ENCODE assay signal across 8 cellular contexts in the genomic region with DNA sequence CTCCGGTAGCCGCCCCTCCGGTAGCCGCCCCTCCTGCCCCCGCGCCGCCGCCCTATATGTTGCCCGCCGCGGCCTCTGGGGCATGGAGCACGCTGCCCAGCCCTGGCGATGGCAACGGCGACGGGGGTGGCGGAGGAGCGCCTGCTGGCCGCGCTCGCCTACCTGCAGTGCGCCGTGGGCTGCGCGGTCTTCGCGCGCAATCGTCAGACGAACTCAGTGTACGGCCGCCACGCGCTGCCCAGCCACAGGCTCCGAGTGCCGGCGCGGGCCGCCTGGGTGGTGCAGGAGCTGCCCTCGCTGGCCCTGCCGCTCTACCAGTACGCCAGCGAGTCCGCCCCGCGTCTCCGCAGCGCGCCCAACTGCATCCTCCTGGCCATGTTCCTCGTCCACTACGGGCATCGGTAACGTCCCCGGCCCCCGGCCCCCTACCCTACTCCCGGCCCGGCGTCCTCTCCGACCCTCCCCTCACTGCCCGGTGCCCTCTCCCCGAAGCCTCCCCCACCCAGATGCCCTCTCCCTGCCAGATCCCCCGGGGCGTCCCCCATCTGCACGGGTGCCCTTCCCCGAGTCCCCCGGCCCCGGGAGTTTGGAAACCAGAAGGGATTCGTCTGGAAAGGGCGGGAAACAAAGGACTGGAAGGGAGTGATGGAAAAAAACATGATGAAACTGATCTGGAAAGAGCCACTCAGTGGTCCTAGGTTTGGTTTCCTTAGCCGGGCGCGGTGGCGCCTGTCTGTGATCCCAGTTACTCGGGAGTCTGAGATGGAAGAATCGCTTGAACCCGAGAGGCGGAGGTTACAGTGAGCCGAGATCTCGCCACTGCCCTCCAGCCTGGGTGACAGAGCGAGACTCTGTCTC. TPM values are rescaled to one million over a fixed set of nuclear protein-coding genes. Genes with fewer than 3 reads are reported as not detected.
DNase-seq lines count a peak whose midpoint lies in the region; ATAC-seq, FAIRE-seq and TF ChIP-seq lines count a peak whose summit lies in the region.

No MANE protein-coding gene starts in this region.

- CTCF ChIA-PET in T-cell (lab: Charles Lee): interaction anchor here (0.8 to 1.5 kb wide), 6 partner anchors 79 to 1212 kb away, joined by 3 to 7 read pairs (median 4); a partner anchor contains a TSS

- H3K4me1 Mint-ChIP-seq in T-cell: peaks cover 46 to 53% (median 47%) of the 10 kb centered on the region in 3 donors

- H3K9ac ChIP-seq in mucosa of stomach (ENCODE audit: low read length): peak overlapping the region; percentile 56

- DNase-seq in NK-92 treated with Interleukin-12 subunit alpha and Interleukin-12 subunit beta, amount 100 ng/mL, for 24 hours (lab: John Stamatoyannopoulos, UW): peak; percentile 67
- no peak for DNase-seq in NK-92 (lab: John Stamatoyannopoulos, UW; ENCODE audit: unreplicated experiment)
- peak; percentile 16 for DNase-seq in HPDE6-E6E7 (ENCODE audit: extremely low spot score)
- DNase-seq in T-cell: peak in 4 of 34 experiments; percentile 2 to 15 (median 8)
- peak; percentile 37 to 50 for DNase-seq in erythroblast (lab: John Stamatoyannopoulos, UW)
- no peak for DNase-seq in frontal cortex (ENCODE audit: low spot score in 2 of 2)

- peaks cover 17% of the 10 kb centered on the region for H3K4me1 ChIP-seq in mucosa of stomach (ENCODE audit: control insufficient read depth, insufficient read depth, low read length)

- H3K27ac Mint-ChIP-seq in T-cell: peak overlapping the region; percentile 72

- TF ChIP-seq POLR2A in erythroblast (IDR thresholded peaks at IDR 0.05; ENCODE audit: low read length): no peak

- H3K9me3 ChIP-seq in mucosa of stomach (ENCODE audit: control insufficient read depth, low read length): no peaks in the 10 kb centered on the region

- peak overlapping the region; percentile 39 for H3K4me3 ChIP-seq in mucosa of stomach (ENCODE audit: low read length)

- peak overlapping the region; percentile 93 to 94 (median 94) for H3K4me3 Mint-ChIP-seq in T-cell

- H3K27me3 ChIP-seq in mucosa of stomach (ENCODE audit: control insufficient read depth, insufficient read depth, low read length): no peaks in the 10 kb centered on the region

- ATAC-seq in GM21526 (IDR thresholded peaks at IDR 0.05; ENCODE audit: low FRiP score, unreplicated experiment) (peak; percentile 45), T-cell (replicated peaks in 1 of 4) (peak; percentile 54 to 65 (median 62))

- POLR2A ChIA-PET in T-cell (lab: Charles Lee): interaction anchor here (0.5 to 0.9 kb wide), 4 partner anchors 24 to 1236 kb away, joined by 3 to 7 read pairs (median 4); a partner anchor contains a TSS

- no peaks in the 10 kb centered on the region for H3K27me3 Mint-ChIP-seq in T-cell

- H3K36me3 ChIP-seq in mucosa of stomach (ENCODE audit: control insufficient read depth, insufficient read depth, low read length): no peaks in the 10 kb centered on the region

- H3K9me3 Mint-ChIP-seq in T-cell: no peaks in the 10 kb centered on the region

- FAIRE-seq in frontal cortex (lab: Jason Lieb, UNC): no peak

- H3K36me3 Mint-ChIP-seq in T-cell: peaks cover 19% of the 10 kb centered on the region

RNA-seq across cellular contexts. Expression of a gene that starts 0.5 kb away (rescaled TPM):
- total RNA-seq in T-cell: 10 to 100 TPM in 2 of 5 donors, 1 to 10 TPM in 3; 2.3 to 13.6 (median 9.6) TPM
- 44.0 TPM for total RNA-seq in frontal cortex

RNA-seq across cellular contexts. Expression of a gene that starts 0.9 kb away (rescaled TPM):
- 10 to 100 TPM; 60.8 to 90.9 (median 68.7) TPM for total RNA-seq in T-cell
- 37.5 TPM for total RNA-seq in frontal cortex

Comparison
In these comparisons a context has a peak if more than half of its experiments do, and no peak if none do; other contexts are left out.
1. DNase-seq: peak in NK-92 treated with Interleukin-12 subunit alpha and Interleukin-12 subunit beta, amount 100 ng/mL, for 24 hours (single experiment), HPDE6-E6E7 (single experiment) and erythroblast (2 of 2); none in NK-92 (single experiment) and frontal cortex (0 of 2).